ENCODE assay signal across 8 cellular contexts in genomic region chr20:6767536-6768227, GRCh38. TPM values are rescaled to one million over a fixed set of nuclear protein-coding genes. Genes with fewer than 3 reads are reported as not detected.
DNase-seq lines count a peak whose midpoint lies in the region; ATAC-seq, FAIRE-seq and TF ChIP-seq lines count a peak whose summit lies in the region.

TSS of gene BMP2 (plus strand) at chr20:6767686. CDS start at chr20:6770127, 2,441 bp downstream.

- H3K4me3 Mint-ChIP-seq in activated naive CD4-positive, alpha-beta T cell treated with anti-CD3 and anti-CD28 coated beads, Interleukin-2, amount 10 ng/mL, durations not matched to agents 7 days and 5 days: peak within 1 kb of the TSS; percentile 46
- H3K4me3 Mint-ChIP-seq in astrocyte (ENCODE audit: unreplicated experiment): peak within 1 kb of the TSS; percentile 87

- no peak for TF ChIP-seq CTCF in astrocyte (IDR thresholded peaks at IDR 0.05; ENCODE audit: insufficient read depth, low read depth, low read length)

- H3K9me3 ChIP-seq in astrocyte (ENCODE audit: insufficient read depth, low read depth, low read length): no peaks in the 10 kb centered on the region

- no peaks in the 10 kb centered on the region for H3K4me1 Mint-ChIP-seq in activated naive CD4-positive, alpha-beta T cell treated with anti-CD3 and anti-CD28 coated beads, Interleukin-2, amount 10 ng/mL, durations not matched to agents 7 days and 5 days
- H3K4me1 Mint-ChIP-seq in astrocyte (ENCODE audit: low read depth, unreplicated experiment): peaks cover 2% of the 10 kb centered on the region

- no peak for FAIRE-seq in astrocyte (lab: Jason Lieb, UNC)

- peak within 1 kb of the TSS; percentile 87 for H3K4me2 ChIP-seq in astrocyte (ENCODE audit: low read length)

- in situ Hi-C loops in G401 (cut with HindIII; ENCODE audit: low sequenced_read_pairs): no loop called here

- peak within 1 kb of the TSS; percentile 95 for H2AFZ ChIP-seq in astrocyte (ENCODE audit: low read depth, low read length)

- ATAC-seq in HG02763 (IDR thresholded peaks at IDR 0.05; ENCODE audit: unreplicated experiment): peak; percentile 62

- no peak within 1 kb of the TSS for H3K27ac Mint-ChIP-seq in activated naive CD4-positive, alpha-beta T cell treated with anti-CD3 and anti-CD28 coated beads, Interleukin-2, amount 10 ng/mL, durations not matched to agents 7 days and 5 days
- no peak within 1 kb of the TSS for H3K27ac Mint-ChIP-seq in astrocyte (ENCODE audit: unreplicated experiment)

- no peaks in the 10 kb centered on the region for H3K36me3 Mint-ChIP-seq in activated naive CD4-positive, alpha-beta T cell treated with anti-CD3 and anti-CD28 coated beads, Interleukin-2, amount 10 ng/mL, durations not matched to agents 7 days and 5 days
- H3K36me3 Mint-ChIP-seq in astrocyte (ENCODE audit: low read depth, unreplicated experiment): no peaks in the 10 kb centered on the region

- no peak within 1 kb of the TSS for H3K27ac ChIP-seq in astrocyte (ENCODE audit: low read depth, low read length)

- CTCF ChIA-PET in activated naive CD4-positive, alpha-beta T cell treated with anti-CD3 and anti-CD28 coated beads, Interleukin-2, amount 10 ng/mL, durations not matched to agents 7 days and 5 days (lab: Charles Lee): no interaction called here

- H3K27me3 Mint-ChIP-seq in activated naive CD4-positive, alpha-beta T cell treated with anti-CD3 and anti-CD28 coated beads, Interleukin-2, amount 10 ng/mL, durations not matched to agents 7 days and 5 days: peaks cover 50% of the 10 kb centered on the region
- H3K27me3 Mint-ChIP-seq in astrocyte (ENCODE audit: low read depth, unreplicated experiment): peaks cover 6% of the 10 kb centered on the region

- no peaks in the 10 kb centered on the region for H3K27me3 ChIP-seq in astrocyte (ENCODE audit: insufficient read depth, low read length)

- H3K9ac ChIP-seq in astrocyte (ENCODE audit: low read length): peak within 1 kb of the TSS; percentile 81

- no peaks in the 10 kb centered on the region for H3K36me3 ChIP-seq in astrocyte (ENCODE audit: insufficient read depth, low read length)

- peak within 1 kb of the TSS; percentile 76 for H3K4me3 ChIP-seq in astrocyte (ENCODE audit: insufficient read depth, low read depth, low read length)

- H3K79me2 ChIP-seq in astrocyte (ENCODE audit: insufficient read depth, low read length): no peaks in the 10 kb centered on the region

- peaks cover 18% of the 10 kb centered on the region for H4K20me1 ChIP-seq in astrocyte (ENCODE audit: insufficient read depth, low read length)

- DNase-seq in activated naive CD4-positive, alpha-beta T cell treated with anti-CD3 and anti-CD28 coated beads, Interleukin-2, amount 10 ng/mL, durations not matched to agents 7 days and 5 days: no peak
- no peak for DNase-seq in activated naive CD4-positive, alpha-beta T cell (lab: John Stamatoyannopoulos, UW)
- DNase-seq in NCI-H460 (ENCODE audit: extremely low read depth, low read depth): peak; percentile 36
- DNase-seq in astrocyte (ENCODE audit: low read depth): peak; percentile 65
- DNase-seq in hypothalamus (lab: John Stamatoyannopoulos, UW): peak in 31 of 51 donors; percentile 20 to 72 (median 52)
- DNase-seq in posterior vena cava (ENCODE audit: low spot score): peak; percentile 83
- DNase-seq in G401 (ENCODE audit: low spot score): no peak

- intact Hi-C loops in posterior vena cava (cut with DNase I): loop anchor here in 1 of 2 donors (5.0 kb wide), 1 partner anchor 1095 kb away; no protein-coding TSS in a partner anchor

- peaks cover 13% of the 10 kb centered on the region for H3K4me1 ChIP-seq in astrocyte (ENCODE audit: insufficient read depth, low read length)

- H3K9me3 Mint-ChIP-seq in activated naive CD4-positive, alpha-beta T cell treated with anti-CD3 and anti-CD28 coated beads, Interleukin-2, amount 10 ng/mL, durations not matched to agents 7 days and 5 days: no peaks in the 10 kb centered on the region
- H3K9me3 Mint-ChIP-seq in astrocyte (ENCODE audit: unreplicated experiment): no peaks in the 10 kb centered on the region

RNA-seq across cellular contexts. Expression of gene BMP2, which starts in this region (rescaled TPM):
- total RNA-seq in NCI-H460 (2014; rRNA removed; shearing (Covaris generic)): 6.6 and 7.1 TPM in 2 replicates
- 0.88 and 1.3 TPM in 2 replicates for polyA plus RNA-seq in NCI-H460 (2014; cell fraction: nucleus; rRNA removed)
- total RNA-seq in astrocyte (4.7 and 9.2 TPM in 2 replicates), posterior vena cava (1 to 10 TPM; 3.2 to 5.3 TPM)
- not detected in 2 replicates for total RNA-seq in G401 (2014; rRNA removed; shearing (Covaris generic))

Comparison
In these comparisons a context has a peak if more than half of its experiments do, and no peak if none do; other contexts are left out.
1. DNase-seq: peak in NCI-H460 (single experiment), astrocyte (single experiment), hypothalamus (31 of 51) and posterior vena cava (single experiment); none in activated naive CD4-positive, alpha-beta T cell treated with anti-CD3 and anti-CD28 coated beads, Interleukin-2, amount 10 ng/mL, durations not matched to agents 7 days and 5 days (single experiment), activated naive CD4-positive, alpha-beta T cell (0 of 4) and G401 (single experiment).